26 cellular contexts compared by ENCODE assay signal in genomic region chr9:26169684-26170083, GRCh38.
DNase-seq lines count a peak whose midpoint lies in the region; ATAC-seq and TF ChIP-seq lines count a peak whose summit lies in the region.
"Had no signal": no experiment of that assay in that cellular context is flagged by ENCODE, and none has a peak within 500 bp of the region (broad histone marks: within the 10 kb centered on the region; RNA-seq: fewer than 3 reads in every experiment).

No MANE protein-coding gene starts in this region.

- H3K27me3 ChIP-seq in PC-3 (ENCODE audit: low read length): no peaks in the 10 kb centered on the region
- H3K27me3 ChIP-seq: heart left ventricle, left lung had no signal

- no peaks in the 10 kb centered on the region for H4K20me1 ChIP-seq in PC-3 (ENCODE audit: low read length)

- intact Hi-C loops in PC-3 (cut with micrococcal nuclease): loop anchor here (10.0 kb wide), 2 partner anchors 85 to 205 kb away; no protein-coding TSS in a partner anchor

- no peaks in the 10 kb centered on the region for H3K36me3 Mint-ChIP-seq in osteocyte (ENCODE audit: unreplicated experiment)
- no peaks in the 10 kb centered on the region for H3K36me3 Mint-ChIP-seq in activated naive CD8-positive, alpha-beta T cell treated with anti-CD3 and anti-CD28 coated beads for 36 hours
- H3K36me3 Mint-ChIP-seq: stimulated activated naive B cell treated with anti-CD40 and anti-IgM and Interleukin-4, amounts not matched to agents 10 μg/mL and 1 μg/mL and 100 μg/mL, for 72 hours had no signal

- ATAC-seq in PC-3: peak; percentile 85
- ATAC-seq in GM19397 (IDR thresholded peaks at IDR 0.05; ENCODE audit: unreplicated experiment): no peak
- ATAC-seq: activated naive CD8-positive, alpha-beta T cell treated with anti-CD3 and anti-CD28 coated beads, Interleukin-2, amount 50 U/mL, for 24 hours; GM23338; heart left ventricle; left lung; stimulated activated naive B cell treated with anti-CD40 and anti-IgM and Interleukin-4, amounts not matched to agents 10 μg/mL and 1 μg/mL and 100 μg/mL, for 72 hours had no signal

- no peaks in the 10 kb centered on the region for H3K9me3 ChIP-seq in PC-3 (ENCODE audit: low read length)
- H3K9me3 ChIP-seq: heart left ventricle, left lung had no signal

- peaks cover 46% of the 10 kb centered on the region for H3K4me1 Mint-ChIP-seq in osteocyte (ENCODE audit: unreplicated experiment)
- no peaks in the 10 kb centered on the region for H3K4me1 Mint-ChIP-seq in activated naive CD8-positive, alpha-beta T cell treated with anti-CD3 and anti-CD28 coated beads for 36 hours
- H3K4me1 Mint-ChIP-seq: activated CD4-positive, alpha-beta memory T cell treated with anti-CD3 and anti-CD28 coated beads, Interleukin-2, amount 10 ng/mL, durations not matched to agents 7 days and 5 days; activated naive CD8-positive, alpha-beta T cell treated with anti-CD3 and anti-CD28 coated beads, Interleukin-2, amount 50 U/mL, for 24 hours; B cell; stimulated activated naive B cell treated with anti-CD40 and anti-IgM and Interleukin-4, amounts not matched to agents 10 μg/mL and 1 μg/mL and 100 μg/mL, for 72 hours had no signal

- no peaks in the 10 kb centered on the region for H3K9me2 ChIP-seq in PC-3 (replicated peaks; ENCODE audit: low read length)

- H3K4me2 ChIP-seq in PC-3 (ENCODE audit: low read length): peak overlapping the region; percentile 42
- H3K4me2 ChIP-seq: GM23338 had no signal

- no peaks in the 10 kb centered on the region for H3K9me3 Mint-ChIP-seq in osteocyte (ENCODE audit: unreplicated experiment)
- peaks cover 3% of the 10 kb centered on the region for H3K9me3 Mint-ChIP-seq in activated naive CD8-positive, alpha-beta T cell treated with anti-CD3 and anti-CD28 coated beads for 36 hours
- H3K9me3 Mint-ChIP-seq: activated CD4-positive, alpha-beta memory T cell treated with anti-CD3 and anti-CD28 coated beads, Interleukin-2, amount 10 ng/mL, durations not matched to agents 7 days and 5 days; GM23338 had no signal

- no peak overlapping the region for H3K9ac ChIP-seq in PC-3 (ENCODE audit: low read length)

- H3F3A ChIP-seq in PC-3 (ENCODE audit: low read length, unreplicated experiment): peaks cover 8% of the 10 kb centered on the region

- no peak overlapping the region; the same call in 1 of the 2 replicates for H3K4me3 ChIP-seq in PC-3 (ENCODE audit: low read length)
- no peak overlapping the region for H3K4me3 ChIP-seq in epithelial cell of esophagus (ENCODE audit: low read length)
- H3K4me3 ChIP-seq: coronary artery, GM23338, heart left ventricle, left lung had no signal

- CTCF ChIA-PET in PC-3 (lab: Charles Lee): no interaction called here

- no peak overlapping the region for H3K4me3 Mint-ChIP-seq in osteocyte (ENCODE audit: unreplicated experiment)
- no peak overlapping the region for H3K4me3 Mint-ChIP-seq in activated naive CD8-positive, alpha-beta T cell treated with anti-CD3 and anti-CD28 coated beads for 36 hours
- H3K4me3 Mint-ChIP-seq: activated CD4-positive, alpha-beta memory T cell treated with anti-CD3 and anti-CD28 coated beads, Interleukin-2, amount 10 ng/mL, durations not matched to agents 7 days and 5 days; activated naive CD8-positive, alpha-beta T cell treated with anti-CD3 and anti-CD28 coated beads, Interleukin-2, amount 50 U/mL, for 24 hours; B cell; GM23338; stimulated activated naive B cell treated with anti-CD40 and anti-IgM and Interleukin-4, amounts not matched to agents 10 μg/mL and 1 μg/mL and 100 μg/mL, for 72 hours had no signal

- no peak for TF ChIP-seq CTCF in PC-3 (conservative IDR thresholded peaks at IDR 0.05; ENCODE audit: low read depth, low read length)
- no peak for TF ChIP-seq CTCF in epithelial cell of esophagus (IDR thresholded peaks at IDR 0.05; ENCODE audit: insufficient read depth, low read depth, low read length, missing control alignments)
- no peak for TF ChIP-seq CTCF in osteocyte (IDR thresholded peaks at IDR 0.05)

- H3K27ac Mint-ChIP-seq in osteocyte (ENCODE audit: unreplicated experiment): peak overlapping the region; percentile 86
- H3K27ac Mint-ChIP-seq in activated naive CD8-positive, alpha-beta T cell treated with anti-CD3 and anti-CD28 coated beads for 36 hours: no peak overlapping the region
- H3K27ac Mint-ChIP-seq: activated CD4-positive, alpha-beta memory T cell treated with anti-CD3 and anti-CD28 coated beads, Interleukin-2, amount 10 ng/mL, durations not matched to agents 7 days and 5 days; activated naive CD8-positive, alpha-beta T cell treated with anti-CD3 and anti-CD28 coated beads, Interleukin-2, amount 50 U/mL, for 24 hours; B cell; stimulated activated naive B cell treated with anti-CD40 and anti-IgM and Interleukin-4, amounts not matched to agents 10 μg/mL and 1 μg/mL and 100 μg/mL, for 72 hours had no signal

- H3K4me1 ChIP-seq in PC-3 (ENCODE audit: insufficient read depth, low read length): peaks cover 47% of the 10 kb centered on the region
- H3K4me1 ChIP-seq: left lung had no signal

- DNase-seq in EH (ENCODE audit: low read depth) (peak; percentile 66), PC-3 (peak; percentile 77), epithelial cell of esophagus (ENCODE audit: low read depth) (peak; percentile 39), osteocyte (ENCODE audit: extremely low spot score, unreplicated experiment) (no peak), amygdala (lab: John Stamatoyannopoulos, UW) (no peak)
- no peak for DNase-seq in activated naive CD8-positive, alpha-beta T cell treated with anti-CD3 and anti-CD28 coated beads for 36 hours
- DNase-seq in stimulated activated CD4-positive, alpha-beta T cell treated with anti-CD3 and anti-CD28 coated beads, Interleukin-4, amount 100 ng/mL, for 24 hours: no peak
- DNase-seq: activated CD4-positive, alpha-beta memory T cell treated with anti-CD3 and anti-CD28 coated beads, Interleukin-2, amount 10 ng/mL, durations not matched to agents 7 days and 5 days; activated CD4-positive, CD25-positive, alpha-beta regulatory T cell; activated effector memory CD4-positive, alpha-beta T cell treated with anti-CD3 and anti-CD28 coated beads, Interleukin-2, amount 50 U/mL, for 16 hours; activated naive CD8-positive, alpha-beta T cell treated with anti-CD3 and anti-CD28 coated beads, Interleukin-2, amount 50 U/mL, for 24 hours; heart left ventricle; left lung; MM.1S; NCI-H1417 treated with DMSO at 0.1 percent for 48 hours; NCI-H524; RPMI8226; stimulated activated CD4-positive, alpha-beta T cell treated with anti-CD3 and anti-CD28 coated beads, Interleukin-2, amount 100 ng/mL, for 24 hours; stimulated activated naive B cell treated with anti-CD40 and anti-IgM and Interleukin-4, amounts not matched to agents 10 μg/mL and 1 μg/mL and 100 μg/mL, for 72 hours; T1000 had no signal

- no peaks in the 10 kb centered on the region for H3K36me3 ChIP-seq in PC-3 (ENCODE audit: low read depth, low read length)
- H3K36me3 ChIP-seq: heart left ventricle, left lung had no signal

- no peaks in the 10 kb centered on the region for H3K79me2 ChIP-seq in PC-3 (ENCODE audit: low read length)

- H3K27ac ChIP-seq in PC-3 (ENCODE audit: low read length): peak overlapping the region; percentile 68
- H3K27ac ChIP-seq: coronary artery, heart left ventricle, HL-60, left lung had no signal

- no peak overlapping the region for H2AFZ ChIP-seq in PC-3 (ENCODE audit: low read length)
- H2AFZ ChIP-seq: GM23338 had no signal

- no TSS peak for BruUV-seq in PC-3 (replicated peaks; lab: Mats Ljungman, UMichigan)

- POLR2A ChIA-PET in PC-3 (lab: Charles Lee; ENCODE audit: unreplicated experiment): no interaction called here

- no peaks in the 10 kb centered on the region for H3K27me3 Mint-ChIP-seq in osteocyte (ENCODE audit: unreplicated experiment)
- no peaks in the 10 kb centered on the region for H3K27me3 Mint-ChIP-seq in activated naive CD8-positive, alpha-beta T cell treated with anti-CD3 and anti-CD28 coated beads for 36 hours
- H3K27me3 Mint-ChIP-seq: activated CD4-positive, alpha-beta memory T cell treated with anti-CD3 and anti-CD28 coated beads, Interleukin-2, amount 10 ng/mL, durations not matched to agents 7 days and 5 days; activated naive CD8-positive, alpha-beta T cell treated with anti-CD3 and anti-CD28 coated beads, Interleukin-2, amount 50 U/mL, for 24 hours; B cell; progenitor cell of endocrine pancreas; stimulated activated naive B cell treated with anti-CD40 and anti-IgM and Interleukin-4, amounts not matched to agents 10 μg/mL and 1 μg/mL and 100 μg/mL, for 72 hours had no signal

Comparison
In these comparisons a context has a peak if more than half of its experiments do, and no peak if none do; other contexts are left out.
1. DNase-seq: peak in EH (single experiment), PC-3 (single experiment) and epithelial cell of esophagus (single experiment); none in osteocyte (single experiment), activated naive CD8-positive, alpha-beta T cell treated with anti-CD3 and anti-CD28 coated beads for 36 hours (single experiment), stimulated activated CD4-positive, alpha-beta T cell treated with anti-CD3 and anti-CD28 coated beads, Interleukin-4, amount 100 ng/mL, for 24 hours (single experiment) and amygdala (0 of 56).